ENCODE assay signal across 12 cellular contexts in genomic region chr2:23449413-23449812, GRCh38.
DNase-seq lines count a peak whose midpoint lies in the region; ATAC-seq and TF ChIP-seq lines count a peak whose summit lies in the region.
"Had no signal": no experiment of that assay in that cellular context is flagged by ENCODE, and none has a peak within 500 bp of the region (broad histone marks: within the 10 kb centered on the region; RNA-seq: fewer than 3 reads in every experiment).

No MANE protein-coding gene starts in this region.

- H3K27me3 Mint-ChIP-seq in activated CD4-positive, alpha-beta T cell treated with anti-CD3 and anti-CD28 coated beads, Interleukin-2, amount 10 ng/mL, durations not matched to agents 7 days and 5 days = peaks cover 20% of the 10 kb centered on the region

- H3K4me3 Mint-ChIP-seq in activated CD4-positive, alpha-beta T cell treated with anti-CD3 and anti-CD28 coated beads, Interleukin-2, amount 10 ng/mL, durations not matched to agents 7 days and 5 days = no peak overlapping the region
- H3K4me3 Mint-ChIP-seq: activated CD8-positive, alpha-beta T cell treated with anti-CD3 and anti-CD28 coated beads for 36 hours had no signal

- H3K27ac Mint-ChIP-seq in activated CD4-positive, alpha-beta T cell treated with anti-CD3 and anti-CD28 coated beads, Interleukin-2, amount 10 ng/mL, durations not matched to agents 7 days and 5 days = no peak overlapping the region
- H3K27ac Mint-ChIP-seq: activated CD8-positive, alpha-beta T cell treated with anti-CD3 and anti-CD28 coated beads for 36 hours had no signal

- H3K36me3 Mint-ChIP-seq in activated CD4-positive, alpha-beta T cell treated with anti-CD3 and anti-CD28 coated beads, Interleukin-2, amount 10 ng/mL, durations not matched to agents 7 days and 5 days (ENCODE audit: low read depth) = no peaks in the 10 kb centered on the region

- POLR2A ChIA-PET in activated CD4-positive, alpha-beta T cell treated with anti-CD3 and anti-CD28 coated beads, Interleukin-2, amount 10 ng/mL, durations not matched to agents 7 days and 5 days (lab: Charles Lee) = no interaction called here
- POLR2A ChIA-PET in HEK293T (lab: Yijun Ruan, JAX) = no interaction called here

- ATAC-seq in GM18867 (IDR thresholded peaks at IDR 0.05; ENCODE audit: unreplicated experiment) = peak; percentile 76
- ATAC-seq in GM21786 (IDR thresholded peaks at IDR 0.05; ENCODE audit: unreplicated experiment) = peak; percentile 81
- ATAC-seq in HG03457 (IDR thresholded peaks at IDR 0.05; ENCODE audit: unreplicated experiment) = peak; percentile 75
- ATAC-seq: activated CD8-positive, alpha-beta T cell treated with anti-CD3 and anti-CD28 coated beads for 36 hours had no signal

- H3K9me3 Mint-ChIP-seq in activated CD4-positive, alpha-beta T cell treated with anti-CD3 and anti-CD28 coated beads, Interleukin-2, amount 10 ng/mL, durations not matched to agents 7 days and 5 days = no peaks in the 10 kb centered on the region
- H3K9me3 Mint-ChIP-seq: activated CD8-positive, alpha-beta T cell treated with anti-CD3 and anti-CD28 coated beads for 36 hours had no signal

- CTCF ChIA-PET in activated CD4-positive, alpha-beta T cell treated with anti-CD3 and anti-CD28 coated beads, Interleukin-2, amount 10 ng/mL, durations not matched to agents 7 days and 5 days (lab: Charles Lee) = interaction anchor here (0.7 to 1.8 kb wide), 2 partner anchors 13 to 41 kb away, joined by 3 to 11 read pairs; no protein-coding TSS in a partner anchor
- CTCF ChIA-PET in HEK293T (lab: Yijun Ruan, JAX) = interaction anchor here (0.5 kb wide), 1 partner anchor 1176 kb away, joined by 3 read pairs; no protein-coding TSS in a partner anchor

- H3K4me1 Mint-ChIP-seq in activated CD4-positive, alpha-beta T cell treated with anti-CD3 and anti-CD28 coated beads, Interleukin-2, amount 10 ng/mL, durations not matched to agents 7 days and 5 days = peaks cover 29% of the 10 kb centered on the region

- DNase-seq in germinal center (ENCODE audit: low spot score) = peak; percentile 50
- DNase-seq in activated CD4-positive, alpha-beta T cell treated with anti-CD3 and anti-CD28 coated beads, Interleukin-2, amount 10 ng/mL, durations not matched to agents 7 days and 5 days = no peak
- no peak for DNase-seq in NCI-H2029 treated with DMSO at 0.1 percent for 48 hours (lab: John Stamatoyannopoulos, UW)
- DNase-seq in DMS153 treated with DMSO at 0.1 percent for 48 hours (lab: John Stamatoyannopoulos, UW; ENCODE audit: unreplicated experiment) = no peak
- no peak for DNase-seq in HEK293T (ENCODE audit: extremely low spot score)
- DNase-seq: activated CD8-positive, alpha-beta T cell treated with anti-CD3 and anti-CD28 coated beads for 36 hours; DMS53; glutamatergic neuron; stimulated activated CD4-positive, alpha-beta T cell treated with anti-CD3 and anti-CD28 coated beads, Interleukin-4, amount 100 ng/mL, for 24 hours had no signal

TF ChIP-seq in HEK293T, 16 proteins besides CTCF, POLR2A, EP300 and RAD21:
- TF ChIP-seq TARDBP (IDR thresholded peaks at IDR 0.05) (no peak), BHLHE40 (IDR thresholded peaks at IDR 0.05; ENCODE audit: borderline replicate concordance) (no peak), ARNT (IDR thresholded peaks at IDR 0.05) (no peak), FOXK2 (IDR thresholded peaks at IDR 0.05) (no peak), CTBP1 (IDR thresholded peaks at IDR 0.05; ENCODE audit: borderline replicate concordance) (no peak), ELF4 (IDR thresholded peaks at IDR 0.05) (no peak), SUZ12 (IDR thresholded peaks at IDR 0.05) (no peak), FOXM1 (IDR thresholded peaks at IDR 0.05; ENCODE audit: borderline replicate concordance) (no peak), HDGF (IDR thresholded peaks at IDR 0.05; ENCODE audit: borderline replicate concordance) (no peak), FOXA1 (IDR thresholded peaks at IDR 0.05) (no peak), NFRKB (IDR thresholded peaks at IDR 0.05) (no peak), ZNF384 (IDR thresholded peaks at IDR 0.05) (no peak), LEF1 (IDR thresholded peaks at IDR 0.05; ENCODE audit: borderline replicate concordance) (no peak)
- TF ChIP-seq, protein P1, sequence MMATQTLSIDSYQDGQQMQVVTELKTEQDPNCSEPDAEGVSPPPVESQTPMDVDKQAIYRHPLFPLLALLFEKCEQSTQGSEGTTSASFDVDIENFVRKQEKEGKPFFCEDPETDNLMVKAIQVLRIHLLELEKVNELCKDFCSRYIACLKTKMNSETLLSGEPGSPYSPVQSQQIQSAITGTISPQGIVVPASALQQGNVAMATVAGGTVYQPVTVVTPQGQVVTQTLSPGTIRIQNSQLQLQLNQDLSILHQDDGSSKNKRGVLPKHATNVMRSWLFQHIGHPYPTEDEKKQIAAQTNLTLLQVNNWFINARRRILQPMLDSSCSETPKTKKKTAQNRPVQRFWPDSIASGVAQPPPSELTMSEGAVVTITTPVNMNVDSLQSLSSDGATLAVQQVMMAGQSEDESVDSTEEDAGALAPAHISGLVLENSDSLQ (IDR thresholded peaks at IDR 0.05) = no peak
